In genomic region chr20:41617059-41617921, GRCh38 we compare ENCODE assay signal across 8 cellular contexts. TPM values are rescaled to one million over a fixed set of nuclear protein-coding genes. Genes with fewer than 3 reads are reported as not detected.
DNase-seq lines count a peak whose midpoint lies in the region; ATAC-seq and TF ChIP-seq lines count a peak whose summit lies in the region.

No MANE protein-coding gene starts in this region.

- WGBS in body of pancreas, 2 donors = 2 to 6% methylated on average over 11 to 30 of the region's 38 CpGs

- no peaks in the 10 kb centered on the region for H3K27me3 ChIP-seq in body of pancreas

- H3K4me3 ChIP-seq in body of pancreas = peak overlapping the region in 1 of 2 donors; percentile 70

- TF ChIP-seq CTCF in body of pancreas (IDR thresholded peaks at IDR 0.05) = no peak

- DNase-seq in AG08396 (ENCODE audit: low spot score) = peak; percentile 45
- peak; percentile 31 to 56 (median 37) for DNase-seq in T-helper 1 cell
- DNase-seq in body of pancreas = peak; percentile 25 to 53 (median 30)
- peak; percentile 58 for DNase-seq in islet precursor cell
- peak; percentile 9 to 20 for DNase-seq in stimulated activated CD4-positive, alpha-beta T cell treated with anti-CD3 and anti-CD28 coated beads, Interleukin-15, amount 100 ng/mL, for 1 hour (ENCODE audit: low read depth in 1 of 2, low spot score in 1 of 2)
- no peak for DNase-seq in NCI-H2029 (lab: John Stamatoyannopoulos, UW)

- ATAC-seq in GM19043 (IDR thresholded peaks at IDR 0.05; ENCODE audit: low read depth, unreplicated experiment) (peak; percentile 3), HG03565 (IDR thresholded peaks at IDR 0.05; ENCODE audit: unreplicated experiment) (peak; percentile 5), body of pancreas (peak; percentile 8)

- H3K4me1 ChIP-seq in body of pancreas = peaks cover 16% of the 10 kb centered on the region

- intact Hi-C loops in body of pancreas (cut with DNase I) = no loop called here

- H3K9me3 ChIP-seq in body of pancreas = no peaks in the 10 kb centered on the region

- peak overlapping the region; percentile 32 to 80 (median 64) for H3K27ac ChIP-seq in body of pancreas

- no peaks in the 10 kb centered on the region for H3K36me3 ChIP-seq in body of pancreas (replicated peaks in 1 of 2; ENCODE audit: insufficient read depth in 1 of 2, low read depth in 2 of 2)

- no peak for TF ChIP-seq POLR2A in body of pancreas (IDR thresholded peaks at IDR 0.05)

RNA-seq across cellular contexts. Expression of gene CHD6, which starts 0.9 kb away (rescaled TPM):
- 10 to 100 TPM; 21.8 to 43.5 TPM for total RNA-seq in body of pancreas
